In the genomic region with DNA sequence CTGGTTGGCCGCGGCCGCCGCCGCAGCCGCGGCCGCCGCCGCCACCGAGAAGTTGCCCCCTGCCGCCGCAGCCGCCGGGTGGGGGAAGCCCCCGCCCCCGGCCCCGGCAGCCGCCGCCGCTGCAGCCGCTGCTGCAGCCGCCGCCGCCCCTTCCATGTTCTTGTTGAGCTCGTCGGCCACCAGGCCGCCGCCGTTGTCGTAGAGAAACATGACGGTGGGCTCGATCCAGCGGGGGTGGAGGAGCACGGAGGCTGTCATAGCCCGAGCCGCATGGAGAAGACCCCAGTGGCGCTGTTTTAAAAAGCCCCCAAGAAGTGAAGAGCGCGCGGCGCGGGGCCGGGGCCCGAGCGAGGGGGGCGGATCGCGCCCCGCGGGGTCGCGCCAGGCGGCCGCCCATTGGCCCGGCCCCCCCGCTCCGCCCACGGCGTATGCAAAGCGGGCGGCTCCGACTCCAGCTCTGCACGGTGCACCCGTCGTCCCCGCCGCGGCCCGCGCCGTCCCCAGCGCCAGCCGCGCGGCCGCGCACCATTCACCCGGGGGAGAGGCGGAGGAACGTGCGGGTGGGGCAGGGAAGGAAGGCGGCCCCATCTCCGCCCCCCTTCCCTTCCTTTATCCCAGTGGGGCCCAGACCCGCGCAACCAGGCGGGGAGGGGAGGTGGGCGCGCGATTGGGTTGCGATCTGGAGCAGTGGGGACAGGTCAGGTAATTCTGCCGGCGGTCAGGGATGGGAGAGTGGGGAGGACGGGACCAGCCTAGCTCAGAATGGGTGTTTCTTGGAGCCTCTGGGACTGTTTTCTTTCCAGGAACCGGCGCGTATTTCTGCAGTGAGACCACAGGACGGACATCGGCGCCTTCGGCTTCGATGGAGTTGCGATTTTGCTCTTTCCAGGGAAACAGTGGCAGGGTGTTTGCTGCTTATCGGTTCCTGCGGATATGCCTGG, we compare ENCODE assay signal across 8 cellular contexts. TPM values are rescaled to one million over a fixed set of nuclear protein-coding genes. Genes with fewer than 3 reads are reported as not detected.
A peak's percentile ranks its signal among the peaks of the same experiment; 100 is the strongest.
DNase-seq lines count a peak whose midpoint lies in the region; ATAC-seq and TF ChIP-seq lines count a peak whose summit lies in the region.

A gene (minus strand): TSS at position 272 of the 941 bp plus-strand sequence. CDS start 14 bp downstream, at position 258.

- H3K4me3 ChIP-seq in cardiac muscle cell (peak within 1 kb of the TSS; percentile 25), right atrium auricular region (peak within 1 kb of the TSS in 1 of 2 donors; percentile 34), iPS DF 6.9 (ENCODE audit: low read length) (peak within 1 kb of the TSS; percentile 5)

- H3K27ac ChIP-seq in cardiac muscle cell = no peak within 1 kb of the TSS
- no peak within 1 kb of the TSS for H3K27ac ChIP-seq in right atrium auricular region
- no peak within 1 kb of the TSS for H3K27ac ChIP-seq in iPS DF 6.9 (ENCODE audit: low read length)

- peaks cover 84% of the 10 kb centered on the region for H3K27me3 Mint-ChIP-seq in activated CD4-positive, alpha-beta memory T cell treated with anti-CD3 and anti-CD28 coated beads, Interleukin-2, amount 10 ng/mL, durations not matched to agents 7 days and 5 days

- no peaks in the 10 kb centered on the region for H3K36me3 Mint-ChIP-seq in activated CD4-positive, alpha-beta memory T cell treated with anti-CD3 and anti-CD28 coated beads, Interleukin-2, amount 10 ng/mL, durations not matched to agents 7 days and 5 days (ENCODE audit: low read depth)

- peaks cover 32% of the 10 kb centered on the region for H3K4me1 Mint-ChIP-seq in activated CD4-positive, alpha-beta memory T cell treated with anti-CD3 and anti-CD28 coated beads, Interleukin-2, amount 10 ng/mL, durations not matched to agents 7 days and 5 days

- H3K27me3 ChIP-seq in cardiac muscle cell = peaks cover 98% of the 10 kb centered on the region
- peaks cover 77 to 78% of the 10 kb centered on the region in 2 donors for H3K27me3 ChIP-seq in right atrium auricular region
- peaks cover 83% of the 10 kb centered on the region for H3K27me3 ChIP-seq in iPS DF 6.9 (ENCODE audit: control insufficient read depth, insufficient read depth, low read length)

- peak within 1 kb of the TSS; percentile 21 for H3K27ac Mint-ChIP-seq in activated CD4-positive, alpha-beta memory T cell treated with anti-CD3 and anti-CD28 coated beads, Interleukin-2, amount 10 ng/mL, durations not matched to agents 7 days and 5 days

- no CpG with 5 or more reads among the region's 105 CpGs for WGBS in iPS DF 6.9 (ENCODE audit: insufficient coverage, insufficient read length)

- H3K36me3 ChIP-seq in cardiac muscle cell = no peaks in the 10 kb centered on the region
- no peaks in the 10 kb centered on the region for H3K36me3 ChIP-seq in right atrium auricular region
- no peaks in the 10 kb centered on the region for H3K36me3 ChIP-seq in iPS DF 6.9 (ENCODE audit: control insufficient read depth, insufficient read depth, low read length)

- peak; percentile 57 for ATAC-seq in stimulated activated naive CD8-positive, alpha-beta T cell treated with anti-CD3 and anti-CD28 coated beads, Interleukin-15, Interleukin-2, amounts not matched to agents 100 U/mL and 50 U/mL, for 24 hours

- H3K9me3 ChIP-seq in cardiac muscle cell (ENCODE audit: low read depth) (no peaks in the 10 kb centered on the region), right atrium auricular region (no peaks in the 10 kb centered on the region), iPS DF 6.9 (ENCODE audit: control insufficient read depth, insufficient read depth, low read length) (no peaks in the 10 kb centered on the region)

- TF ChIP-seq CTCF in cardiac muscle cell (IDR thresholded peaks at IDR 0.05; ENCODE audit: low read depth, low read length) = no peak
- no peak for TF ChIP-seq CTCF in right atrium auricular region (IDR thresholded peaks at IDR 0.05)

- no peaks in the 10 kb centered on the region for H3K4me1 ChIP-seq in cardiac muscle cell (ENCODE audit: low read depth)
- peaks cover 0 to 28% of the 10 kb centered on the region in 2 donors for H3K4me1 ChIP-seq in right atrium auricular region
- H3K4me1 ChIP-seq in iPS DF 6.9 (ENCODE audit: control insufficient read depth, insufficient read depth, low read length) = no peaks in the 10 kb centered on the region

- no peaks in the 10 kb centered on the region for H3K9me3 Mint-ChIP-seq in activated CD4-positive, alpha-beta memory T cell treated with anti-CD3 and anti-CD28 coated beads, Interleukin-2, amount 10 ng/mL, durations not matched to agents 7 days and 5 days

- DNase-seq in cardiac muscle cell (ENCODE audit: low read depth in 1 of 2, low spot score in 1 of 2) (peak in 1 of 2 donors; percentile 67), right atrium auricular region (ENCODE audit: low spot score) (no peak), NAMALWA (ENCODE audit: low spot score) (peak; percentile 85), iPS DF 6.9 (ENCODE audit: low read depth, low spot score) (no peak), OCI-M2 (lab: John Stamatoyannopoulos, UW; ENCODE audit: unreplicated experiment) (no peak)
- DNase-seq in activated CD4-positive, alpha-beta memory T cell treated with anti-CD3 and anti-CD28 coated beads, Interleukin-2, amount 10 ng/mL, durations not matched to agents 7 days and 5 days = no peak
- DNase-seq in stimulated activated naive CD8-positive, alpha-beta T cell treated with anti-CD3 and anti-CD28 coated beads, Interleukin-15, Interleukin-2, amounts not matched to agents 100 U/mL and 50 U/mL, for 24 hours = no peak
- DNase-seq in NK-92 treated with Interleukin-12 subunit alpha and Interleukin-12 subunit beta, amount 100 ng/mL, for 24 hours (lab: John Stamatoyannopoulos, UW) = no peak

- POLR2A ChIA-PET in activated CD4-positive, alpha-beta memory T cell treated with anti-CD3 and anti-CD28 coated beads, Interleukin-2, amount 10 ng/mL, durations not matched to agents 7 days and 5 days (lab: Charles Lee) = interaction anchor here (1.3 kb wide), 1 partner anchor 19 kb away, joined by 3 read pairs; no protein-coding TSS in a partner anchor

- CTCF ChIA-PET in activated CD4-positive, alpha-beta memory T cell treated with anti-CD3 and anti-CD28 coated beads, Interleukin-2, amount 10 ng/mL, durations not matched to agents 7 days and 5 days (lab: Charles Lee) = interaction anchor here (0.8 kb wide), 1 partner anchor 11 kb away, joined by 4 read pairs; no protein-coding TSS in a partner anchor

- H3K4me3 Mint-ChIP-seq in activated CD4-positive, alpha-beta memory T cell treated with anti-CD3 and anti-CD28 coated beads, Interleukin-2, amount 10 ng/mL, durations not matched to agents 7 days and 5 days = peak within 1 kb of the TSS; percentile 50

RNA-seq across cellular contexts. Expression of the gene that starts here (rescaled TPM):
- total RNA-seq in cardiac muscle cell = not detected in 2 replicates
- polyA plus RNA-seq in cardiac muscle cell = not detected in 2 replicates
- not detected for total RNA-seq in right atrium auricular region
- total RNA-seq in activated CD4-positive, alpha-beta memory T cell treated with anti-CD3 and anti-CD28 coated beads, Interleukin-2, amount 10 ng/mL, durations not matched to agents 7 days and 5 days = not detected
